22 cellular contexts compared by ENCODE assay signal in genomic region chr4:186445040-186445439, GRCh38.
"Had no signal": no experiment of that assay in that cellular context is flagged by ENCODE, and none has a peak within 500 bp of the region (broad histone marks: within the 10 kb centered on the region; RNA-seq: fewer than 3 reads in every experiment).

No MANE protein-coding gene starts in this region.

- H3K4me1 ChIP-seq: psoas muscle, right lobe of liver, testis, tibial nerve had no signal

- H3K27me3 ChIP-seq: hepatocyte, neutrophil, right lobe of liver, testis, tibial nerve had no signal

- H3K4me2 ChIP-seq: hepatocyte had no signal

- DNase-seq: dermis blood vessel endothelial cell; endodermal cell; erythroblast; foreskin melanocyte; head of caudate nucleus; kidney; left cardiac atrium; mesendoderm; naive thymus-derived CD8-positive, alpha-beta T cell; psoas muscle; retina; right lobe of liver; stimulated activated CD4-positive, alpha-beta T cell treated with anti-CD3 and anti-CD28 coated beads, Interleukin-4, amount 100 ng/mL, for 1 hour; stimulated activated CD8-positive, alpha-beta memory T cell treated with anti-CD3 and anti-CD28 coated beads, Interleukin-4, amount 100 ng/mL, for 48 hours; stimulated activated naive CD8-positive, alpha-beta T cell treated with anti-CD3 and anti-CD28 coated beads, Interleukin-15, Interleukin-2, amounts not matched to agents 100 U/mL and 50 U/mL, for 24 hours; testis had no signal

- FAIRE-seq: colon, endothelial cell of umbilical vein, kidney had no signal

- H3K36me3 ChIP-seq: neutrophil, right lobe of liver, tibial nerve had no signal

- ATAC-seq: left cardiac atrium; naive thymus-derived CD8-positive, alpha-beta T cell; psoas muscle; right lobe of liver; stimulated activated effector memory CD8-positive, alpha-beta T cell treated with anti-CD3 and anti-CD28 coated beads, Interleukin-12 subunit alpha, Interleukin-12 subunit beta, amount 100 ng/mL, for 72 hours; stimulated activated naive CD8-positive, alpha-beta T cell treated with anti-CD3 and anti-CD28 coated beads, Interleukin-15, Interleukin-2, amounts not matched to agents 100 U/mL and 50 U/mL, for 24 hours had no signal

- H3K27ac ChIP-seq: hepatocyte, neutrophil, psoas muscle, right lobe of liver, testis, tibial nerve had no signal

- H3K4me3 ChIP-seq: hepatocyte, psoas muscle, right lobe of liver, testis, tibial nerve had no signal

- H3K9me3 ChIP-seq: neutrophil, psoas muscle, right lobe of liver, testis had no signal
